ENCODE assay signal across 16 cellular contexts in genomic region chr5:154677921-154678320, GRCh38.
DNase-seq lines count a peak whose midpoint lies in the region; ATAC-seq and TF ChIP-seq lines count a peak whose summit lies in the region.
"Had no signal": no experiment of that assay in that cellular context is flagged by ENCODE, and none has a peak within 500 bp of the region (broad histone marks: within the 10 kb centered on the region; RNA-seq: fewer than 3 reads in every experiment).

No MANE protein-coding gene starts in this region.

- no peaks in the 10 kb centered on the region for H3K9me2 ChIP-seq in hepatocyte (replicated peaks; ENCODE audit: insufficient read depth)
- H3K9me2 ChIP-seq: SK-N-SH had no signal

- TF ChIP-seq CTCF in mammary epithelial cell (conservative IDR thresholded peaks at IDR 0.05 in 1 of 2, IDR thresholded peaks at IDR 0.05 in 1 of 2; ENCODE audit: extremely low read depth in 1 of 2, insufficient read depth in 1 of 2, low read depth in 1 of 2, low read length in 2 of 2) (no peak), hepatocyte (IDR thresholded peaks at IDR 0.05; ENCODE audit: poor library complexity) (no peak)

- H3K4me2 ChIP-seq in mammary epithelial cell (ENCODE audit: insufficient read depth, low read depth, low read length) (no peak overlapping the region), hepatocyte (no peak overlapping the region)
- H3K4me2 ChIP-seq: SK-N-SH had no signal

- H2AFZ ChIP-seq in mammary epithelial cell (ENCODE audit: low read depth, low read length) (no peak overlapping the region), hepatocyte (no peak overlapping the region)

- CTCF ChIA-PET in mammary epithelial cell (lab: Charles Lee; ENCODE audit: low non-redundant PET) = no interaction called here

- H3K9ac ChIP-seq in mammary epithelial cell (ENCODE audit: insufficient read depth, low read length) = no peak overlapping the region
- H3K9ac ChIP-seq: SK-N-SH had no signal

- BruUV-seq in mammary epithelial cell (replicated peaks; lab: Mats Ljungman, UMichigan) = no TSS peak

- H3K79me2 ChIP-seq in mammary epithelial cell (ENCODE audit: insufficient read depth, low read length) (no peaks in the 10 kb centered on the region), hepatocyte (no peaks in the 10 kb centered on the region)

- intact Hi-C loops in mammary epithelial cell (cut with micrococcal nuclease) = no loop called here

- no peaks in the 10 kb centered on the region for H3K9me3 ChIP-seq in mammary epithelial cell (replicated peaks; ENCODE audit: insufficient read depth, low read length)
- H3K9me3 ChIP-seq in hepatocyte (ENCODE audit: low read depth) = no peaks in the 10 kb centered on the region
- H3K9me3 ChIP-seq: SK-N-SH had no signal

- ATAC-seq in GM21576 (IDR thresholded peaks at IDR 0.05; ENCODE audit: unreplicated experiment) = no peak
- no peak for ATAC-seq in left lobe of liver
- no peak for ATAC-seq in HG03378 (IDR thresholded peaks at IDR 0.05; ENCODE audit: unreplicated experiment)
- ATAC-seq in HG02870 (IDR thresholded peaks at IDR 0.05; ENCODE audit: unreplicated experiment) = no peak
- ATAC-seq: left colon had no signal

- H3K4me3 ChIP-seq in mammary epithelial cell (replicated peaks in 1 of 3; ENCODE audit: insufficient read depth in 1 of 3, low read depth in 2 of 3, low read length in 3 of 3) (no peak overlapping the region), hepatocyte (no peak overlapping the region)

- in situ Hi-C loops in KBM-7 (cut with MboI; ENCODE audit: low pct_unique_long_range_greater_than_20kb, low sequenced_read_pairs) (no loop called here), mammary epithelial cell (cut with MboI; ENCODE audit: low sequenced_read_pairs in 2 of 2) (no loop called here)

- H3K36me3 ChIP-seq in mammary epithelial cell (ENCODE audit: insufficient read depth, low read length) (no peaks in the 10 kb centered on the region), hepatocyte (replicated peaks; ENCODE audit: insufficient read depth, low read depth) (no peaks in the 10 kb centered on the region)

- H4K20me1 ChIP-seq in mammary epithelial cell (ENCODE audit: insufficient read depth, low read length) = no peaks in the 10 kb centered on the region
- no peaks in the 10 kb centered on the region for H4K20me1 ChIP-seq in hepatocyte (ENCODE audit: insufficient read depth, poor library complexity, severe bottlenecking)

- WGBS in mammary epithelial cell (ENCODE audit: low coverage, missing lambda C conversion rate) = 52% methylated on average over 2 of the region's 2 CpGs
- WGBS in hepatocyte (ENCODE audit: low lambda C conversion rate, missing lambda C conversion rate) = 38% methylated on average over 2 of the region's 2 CpGs

- H3K27ac ChIP-seq in mammary epithelial cell (ENCODE audit: insufficient read depth, low read depth, low read length) = no peak overlapping the region
- peak overlapping the region; percentile 59 for H3K27ac ChIP-seq in hepatocyte

- dilution Hi-C loops in mammary epithelial cell (cut with HindIII; ENCODE audit: low sequenced_read_pairs) = no loop called here

- H3K27me3 ChIP-seq in mammary epithelial cell (ENCODE audit: insufficient read depth, low read length) (no peaks in the 10 kb centered on the region), hepatocyte (no peaks in the 10 kb centered on the region)

- DNase-seq in GM03348 (ENCODE audit: low spot score) (peak; percentile 35), KBM-7 (peak; percentile 61), mammary epithelial cell (peak; percentile 29), hepatocyte (ENCODE audit: low spot score) (peak; percentile 46), left lobe of liver (ENCODE audit: low spot score) (no peak)
- DNase-seq: COR-L47; hypothalamus; Karpas-422; left colon; naive B cell; NCI-H446 treated with DMSO at 0.1 percent for 48 hours; SK-N-SH; stimulated activated CD4-positive, alpha-beta T cell treated with anti-CD3 and anti-CD28 coated beads, Interleukin-1b, Interleukin-23, amount 100 ng/mL, for 48 hours had no signal

- peaks cover under 1% of the 10 kb centered on the region for H3K4me1 ChIP-seq in mammary epithelial cell (ENCODE audit: insufficient read depth, low read length)
- H3K4me1 ChIP-seq in hepatocyte (ENCODE audit: insufficient read depth) = peaks cover 4% of the 10 kb centered on the region
